In genomic region chrX:31702208-31702607, GRCh38 we compare ENCODE assay signal across 25 cellular contexts.
"Had no signal": no experiment of that assay in that cellular context is flagged by ENCODE, and none has a peak within 500 bp of the region (broad histone marks: within the 10 kb centered on the region; RNA-seq: fewer than 3 reads in every experiment).

No MANE protein-coding gene starts in this region.

- H3K79me2 ChIP-seq: hepatocyte, parathyroid adenoma had no signal

- H3K4me2 ChIP-seq: hepatocyte had no signal

- H3K9ac ChIP-seq: parathyroid adenoma had no signal

- H3K27ac ChIP-seq: esophagus muscularis mucosa, hepatocyte, parathyroid adenoma, psoas muscle, suprapubic skin, tibial artery, upper lobe of right lung had no signal

- FAIRE-seq: bronchial epithelial cell, frontal cortex had no signal

- H3K4me1 ChIP-seq: esophagus muscularis mucosa, parathyroid adenoma, psoas muscle, suprapubic skin, upper lobe of right lung had no signal

- H2AFZ ChIP-seq: hepatocyte, parathyroid adenoma had no signal

- H3K9me3 ChIP-seq: esophagus muscularis mucosa, psoas muscle, suprapubic skin, tibial artery, upper lobe of right lung had no signal

- H3K36me3 ChIP-seq: esophagus muscularis mucosa, suprapubic skin, tibial artery, upper lobe of right lung had no signal

- ATAC-seq: activated CD8-positive, alpha-beta T cell treated with anti-CD3 and anti-CD28 coated beads for 36 hours; activated naive CD8-positive, alpha-beta T cell treated with anti-CD3 and anti-CD28 coated beads, Interleukin-2, amount 50 U/mL, for 24 hours; activated T-cell treated with anti-CD3 and anti-CD28 coated beads, Interleukin-2, amount 50 U/mL, for 4 hours; activated T-helper 17 cell treated with anti-CD3 and anti-CD28 coated beads, Interleukin-2, amount 50 U/mL, for 72 hours; left colon; naive thymus-derived CD4-positive, alpha-beta T cell; psoas muscle; upper lobe of right lung; WTC11 had no signal

- H3K27me3 ChIP-seq: esophagus muscularis mucosa, hepatocyte, suprapubic skin, tibial artery, upper lobe of right lung had no signal

- DNase-seq: activated CD4-positive, alpha-beta T cell treated with anti-CD3 and anti-CD28 coated beads, Interleukin-2, amount 50 U/mL, for 1 hour; activated CD8-positive, alpha-beta T cell treated with anti-CD3 and anti-CD28 coated beads for 36 hours; activated gamma-delta T cell treated with Interleukin-2 at 50 U/mL for 16 hours; activated naive CD8-positive, alpha-beta T cell treated with anti-CD3 and anti-CD28 coated beads, Interleukin-2, amount 50 U/mL, for 24 hours; activated T-cell treated with anti-CD3 and anti-CD28 coated beads, Interleukin-2, amount 50 U/mL, for 4 hours; dermis blood vessel endothelial cell; effector CD4-positive, alpha-beta T cell; islet precursor cell; left colon; mammary epithelial cell; midbrain; naive thymus-derived CD4-positive, alpha-beta T cell; psoas muscle; stimulated activated naive CD4-positive, alpha-beta T cell; T-helper 2 cell; tibial artery; upper lobe of right lung had no signal

- H3K4me3 ChIP-seq: esophagus muscularis mucosa, hepatocyte, psoas muscle, suprapubic skin, tibial artery, upper lobe of right lung had no signal
